Comparison of ENCODE assay signal across 24 cellular contexts in the genomic region with DNA sequence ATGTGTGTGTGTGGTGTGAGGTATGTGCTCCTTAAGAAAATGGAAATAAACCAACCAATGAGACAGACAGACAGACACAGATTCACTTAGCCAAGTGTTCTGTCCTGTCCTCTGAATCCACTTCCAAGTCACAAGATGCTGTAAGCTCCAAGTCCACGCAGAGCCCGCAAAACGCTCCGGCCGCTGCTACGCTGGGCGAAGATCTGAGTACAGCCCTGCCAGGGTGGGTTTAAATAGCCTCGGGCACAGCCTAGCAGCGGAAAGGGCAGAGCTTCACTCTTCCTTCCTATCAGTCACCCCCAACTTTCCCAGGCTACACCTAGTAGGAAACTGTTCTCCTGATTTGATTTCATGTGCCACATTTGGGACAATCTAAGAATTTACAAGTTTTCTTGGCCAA.
"Had no signal": no experiment of that assay in that cellular context is flagged by ENCODE, and none has a peak within 500 bp of the region (broad histone marks: within the 10 kb centered on the region; RNA-seq: fewer than 3 reads in every experiment).

No MANE protein-coding gene starts in this region.

- H3K9ac ChIP-seq: KMS-11 had no signal

- H3K27ac ChIP-seq: KMS-11, RWPE1, SK-N-MC had no signal

- ATAC-seq: Panc1, PC-3, T-cell had no signal

- DNase-seq: IMR-90; Kasumi-1; MM.1S; NCI-H1092 treated with DMSO at 0.1 percent for 48 hours; NCI-H1436; NCI-H187; NCI-H2029; NCI-H2081 treated with DMSO at 0.1 percent for 48 hours; NCI-H2171; NCI-H226; NCI-H446; NCI-H510A; NCI-H524 treated with DMSO at 0.1 percent for 48 hours; NCI-H69; NCI-H774; NK-92 treated with Interleukin-12 subunit alpha and Interleukin-12 subunit beta, amount 100 ng/mL, for 24 hours; PC-3; SHP77; SW 1271; T-cell had no signal

- H3K4me3 ChIP-seq: SK-N-MC had no signal

- H3K4me2 ChIP-seq: KMS-11 had no signal
